ENCODE assay signal across 1 cellular context in genomic region chr9:682633-683508, GRCh38.
TF ChIP-seq lines count a peak whose summit lies in the region.

No MANE protein-coding gene starts in this region.

TF ChIP-seq in HepG2, 621 proteins besides CTCF, POLR2A, EP300 and RAD21 (continued from another document and continues in another):
- TF ChIP-seq UBTF (CRISPR knock-in tag; IDR thresholded peaks at IDR 0.05): peak; percentile 46
- TF ChIP-seq THRA (CRISPR knock-in tag; IDR thresholded peaks at IDR 0.05; ENCODE audit: borderline replicate concordance): peak; percentile 83; the same call in 1 of the 2 replicates
- no peak for TF ChIP-seq CEBPZ (IDR thresholded peaks at IDR 0.05; ENCODE audit: low read length)
- no peak for TF ChIP-seq FOXM1 (CRISPR knock-in tag; IDR thresholded peaks at IDR 0.05)
- no peak for TF ChIP-seq THAP8 (CRISPR knock-in tag; IDR thresholded peaks at IDR 0.05; ENCODE audit: borderline replicate concordance)
- peak; percentile 94 for TF ChIP-seq DPF2 (CRISPR knock-in tag; IDR thresholded peaks at IDR 0.05; ENCODE audit: borderline replicate concordance, low read depth)
- no peak for TF ChIP-seq ZBTB49 (CRISPR knock-in tag; IDR thresholded peaks at IDR 0.05; ENCODE audit: borderline replicate concordance)
- 0 out of 2 replicates have a peak, but pooled peaks have one; percentile 39 for TF ChIP-seq KDM1A (CRISPR knock-in tag; IDR thresholded peaks at IDR 0.05)
- peak; percentile 97; the same call in 1 of the 2 replicates for TF ChIP-seq ZBTB38 (CRISPR knock-in tag; IDR thresholded peaks at IDR 0.05)
- TF ChIP-seq ZNF3 (CRISPR knock-in tag; IDR thresholded peaks at IDR 0.05): no peak
- no peak for TF ChIP-seq PREB (CRISPR knock-in tag; IDR thresholded peaks at IDR 0.05)
- peak; percentile 67 for TF ChIP-seq TCF7L2 (IDR thresholded peaks at IDR 0.05; ENCODE audit: low read depth, low read length)
- no peak for TF ChIP-seq ZNF160 (CRISPR knock-in tag; IDR thresholded peaks at IDR 0.05)
- TF ChIP-seq GMEB2 (CRISPR knock-in tag; IDR thresholded peaks at IDR 0.05; ENCODE audit: low read depth): no peak; the same call in 1 of the 2 replicates
- peak; percentile 91 for TF ChIP-seq SIX4 (CRISPR knock-in tag; IDR thresholded peaks at IDR 0.05)
- peak; percentile 84; the same call in 1 of the 2 replicates for TF ChIP-seq ZNF414 (CRISPR knock-in tag; IDR thresholded peaks at IDR 0.05)
- no peak; the same call in 1 of the 2 replicates for TF ChIP-seq ZNF749 (CRISPR knock-in tag; IDR thresholded peaks at IDR 0.05; ENCODE audit: borderline replicate concordance)
- no peak for TF ChIP-seq ZNF446 (CRISPR knock-in tag; IDR thresholded peaks at IDR 0.05)
- TF ChIP-seq NR0B2 (CRISPR knock-in tag; IDR thresholded peaks at IDR 0.05): no peak
- TF ChIP-seq SKIL (CRISPR knock-in tag; IDR thresholded peaks at IDR 0.05; ENCODE audit: borderline replicate concordance): peak; percentile 93
- TF ChIP-seq ZSCAN5A (CRISPR knock-in tag; IDR thresholded peaks at IDR 0.05; ENCODE audit: borderline replicate concordance): peak; percentile 62; the same call in 1 of the 2 replicates
- no peak for TF ChIP-seq TRIM22 (IDR thresholded peaks at IDR 0.05)
- peak; percentile 94 for TF ChIP-seq IKZF5 (CRISPR knock-in tag; IDR thresholded peaks at IDR 0.05)
- TF ChIP-seq RFX1 (IDR thresholded peaks at IDR 0.05): no peak; the same call in 1 of the 2 replicates
- no peak for TF ChIP-seq ZC3H13 (CRISPR knock-in tag; IDR thresholded peaks at IDR 0.05)
- no peak for TF ChIP-seq ZNF24 (IDR thresholded peaks at IDR 0.05)
- peak; percentile 98 for TF ChIP-seq TBX2 (CRISPR knock-in tag; IDR thresholded peaks at IDR 0.05; ENCODE audit: borderline replicate concordance)
- no peak for TF ChIP-seq ZNF383 (CRISPR knock-in tag; IDR thresholded peaks at IDR 0.05; ENCODE audit: borderline replicate concordance)
- peak; percentile 73; the same call in 1 of the 2 replicates for TF ChIP-seq ZNF343 (CRISPR knock-in tag; IDR thresholded peaks at IDR 0.05)
- TF ChIP-seq ZNF354B (CRISPR knock-in tag; IDR thresholded peaks at IDR 0.05): peak; percentile 64; the same call in 1 of the 2 replicates
- TF ChIP-seq ZFP37 (CRISPR knock-in tag; IDR thresholded peaks at IDR 0.05; ENCODE audit: borderline replicate concordance): peak; percentile 51; the same call in 1 of the 2 replicates
- TF ChIP-seq ZFP36L1 (CRISPR knock-in tag; IDR thresholded peaks at IDR 0.05): peak; percentile 95
- TF ChIP-seq SP5 (CRISPR knock-in tag; IDR thresholded peaks at IDR 0.05; ENCODE audit: borderline replicate concordance, low read depth): peak; percentile 72
- peak; percentile 41 for TF ChIP-seq STAG1 (CRISPR knock-in tag; IDR thresholded peaks at IDR 0.05)
- peak; percentile 76 for TF ChIP-seq PHF5A (CRISPR knock-in tag; IDR thresholded peaks at IDR 0.05; ENCODE audit: low read depth, unreplicated experiment)
- TF ChIP-seq ZNF678 (CRISPR knock-in tag; IDR thresholded peaks at IDR 0.05): no peak
